Comparison of ENCODE assay signal across 8 cellular contexts in genomic region chr7:77269360-77270075, GRCh38.
DNase-seq lines count a peak whose midpoint lies in the region; ATAC-seq and TF ChIP-seq lines count a peak whose summit lies in the region.
"Had no signal": no experiment of that assay in that cellular context is flagged by ENCODE, and none has a peak within 500 bp of the region (broad histone marks: within the 10 kb centered on the region; RNA-seq: fewer than 3 reads in every experiment).

No MANE protein-coding gene starts in this region.

- peak; percentile 90 for ATAC-seq in GM19438 (IDR thresholded peaks at IDR 0.05; ENCODE audit: low read depth, unreplicated experiment)
- peak; percentile 60 for ATAC-seq in HG03103 (IDR thresholded peaks at IDR 0.05; ENCODE audit: low read depth, unreplicated experiment)
- no peak for ATAC-seq in thoracic aorta (ENCODE audit: insufficient number of reproducible peaks, low FRiP score, low read depth)

- H3K36me3 ChIP-seq in thoracic aorta: no peaks in the 10 kb centered on the region
- H3K36me3 ChIP-seq: brain microvascular endothelial cell had no signal

- TF ChIP-seq CTCF in coronary artery (IDR thresholded peaks at IDR 0.05) (no peak), thoracic aorta (IDR thresholded peaks at IDR 0.05) (no peak)

- no peak for DNase-seq in coronary artery (ENCODE audit: low spot score)
- DNase-seq in thoracic aorta (ENCODE audit: low spot score): no peak
- DNase-seq in DMS79 (lab: John Stamatoyannopoulos, UW): no peak
- DNase-seq in SK-N-DZ (ENCODE audit: low spot score): no peak
- no peak for DNase-seq in islet precursor cell
- DNase-seq: brain microvascular endothelial cell had no signal

- peak overlapping the region; percentile 59 to 65 for H3K27ac ChIP-seq in coronary artery
- H3K27ac ChIP-seq in thoracic aorta: peak overlapping the region; percentile 72 to 79
- H3K27ac ChIP-seq: brain microvascular endothelial cell had no signal

- no peaks in the 10 kb centered on the region for H3K27me3 ChIP-seq in thoracic aorta (replicated peaks; ENCODE audit: insufficient read depth)
- H3K27me3 ChIP-seq: brain microvascular endothelial cell had no signal

- H3K9me3 ChIP-seq in thoracic aorta: no peaks in the 10 kb centered on the region

- no peak overlapping the region for H3K4me3 ChIP-seq in coronary artery
- no peak overlapping the region for H3K4me3 ChIP-seq in thoracic aorta

- H3K4me1 ChIP-seq in thoracic aorta (ENCODE audit: control insufficient read depth in 1 of 2, low read depth in 2 of 2): peaks cover 12 to 22% of the 10 kb centered on the region in 2 donors
